Comparison of ENCODE assay signal across 12 cellular contexts in genomic region chr20:7924692-7925091, GRCh38. TPM values are rescaled to one million over a fixed set of nuclear protein-coding genes. Genes with fewer than 3 reads are reported as not detected.
DNase-seq lines count a peak whose midpoint lies in the region; ATAC-seq, FAIRE-seq and TF ChIP-seq lines count a peak whose summit lies in the region.
"Had no signal": no experiment of that assay in that cellular context is flagged by ENCODE, and none has a peak within 500 bp of the region (broad histone marks: within the 10 kb centered on the region; RNA-seq: fewer than 3 reads in every experiment).

No MANE protein-coding gene starts in this region.

- H3K79me1 ChIP-seq in mesenchymal stem cell (replicated peaks; ENCODE audit: low read length, poor library complexity, severe bottlenecking): no peaks in the 10 kb centered on the region

- H3K9me3 ChIP-seq in mesenchymal stem cell (ENCODE audit: control insufficient read depth, low read length): no peaks in the 10 kb centered on the region
- H3K9me3 ChIP-seq in kidney (ENCODE audit: control insufficient read depth in 1 of 2, low read length in 2 of 2): no peaks in the 10 kb centered on the region
- H3K9me3 ChIP-seq: esophagus squamous epithelium had no signal

- no peak overlapping the region for H3K23ac ChIP-seq in mesenchymal stem cell (ENCODE audit: low read length in 2 of 2)

- intact Hi-C loops in kidney (cut with DNase I): no loop called here

- TF ChIP-seq CTCF in choroid plexus epithelial cell (conservative IDR thresholded peaks at IDR 0.05; ENCODE audit: low read depth, low read length) (no peak), kidney (IDR thresholded peaks at IDR 0.05; ENCODE audit: borderline replicate concordance, extremely low read depth, insufficient read depth) (no peak)

- H3K4me2 ChIP-seq in mesenchymal stem cell (ENCODE audit: low read length, poor library complexity, severe bottlenecking): no peak overlapping the region

- H2BK120ac ChIP-seq in mesenchymal stem cell (ENCODE audit: low read depth, low read length): no peak overlapping the region

- WGBS in mesenchymal stem cell: 3% methylated on average over 3 of the region's 3 CpGs

- no peaks in the 10 kb centered on the region for H3K27me3 ChIP-seq in mesenchymal stem cell (ENCODE audit: control insufficient read depth in 1 of 2, insufficient read depth in 1 of 2, low read length in 2 of 2)
- H3K27me3 ChIP-seq: esophagus squamous epithelium had no signal

- no peak for FAIRE-seq in kidney (lab: Jason Lieb, UNC)

- H3K4me3 ChIP-seq in choroid plexus epithelial cell (ENCODE audit: low read depth, low read length): no peak overlapping the region
- no peak overlapping the region for H3K4me3 ChIP-seq in mesenchymal stem cell (ENCODE audit: insufficient read depth in 1 of 2, low read depth in 1 of 2, low read length in 2 of 2)
- no peak overlapping the region for H3K4me3 ChIP-seq in kidney (ENCODE audit: low read length in 2 of 2)
- H3K4me3 ChIP-seq: esophagus squamous epithelium had no signal

- H3K27ac ChIP-seq in mesenchymal stem cell (ENCODE audit: low read length, poor library complexity, severe bottlenecking): no peak overlapping the region
- H3K27ac ChIP-seq in kidney (ENCODE audit: low read depth in 2 of 2, low read length in 2 of 2): no peak overlapping the region
- H3K27ac ChIP-seq: esophagus squamous epithelium had no signal

- H2BK5ac ChIP-seq in mesenchymal stem cell (ENCODE audit: low read depth, low read length, poor library complexity, severe bottlenecking): no peak overlapping the region

- H2AK5ac ChIP-seq in mesenchymal stem cell (ENCODE audit: low read length, severe bottlenecking): no peak overlapping the region

- H4K91ac ChIP-seq in mesenchymal stem cell (ENCODE audit: low read length): no peak overlapping the region

- peak overlapping the region; percentile 25 for H3K9ac ChIP-seq in mesenchymal stem cell (ENCODE audit: low read length)
- no peak overlapping the region for H3K9ac ChIP-seq in kidney (ENCODE audit: low read length in 2 of 2)

- H3K36me3 ChIP-seq in mesenchymal stem cell (ENCODE audit: control insufficient read depth in 1 of 2, insufficient read depth in 2 of 2, low read depth in 1 of 2, low read length in 2 of 2): no peaks in the 10 kb centered on the region
- H3K36me3 ChIP-seq in kidney (ENCODE audit: control insufficient read depth in 1 of 2, insufficient read depth in 2 of 2, low read length in 2 of 2): no peaks in the 10 kb centered on the region
- H3K36me3 ChIP-seq: esophagus squamous epithelium had no signal

- no peak overlapping the region for H3K14ac ChIP-seq in mesenchymal stem cell (ENCODE audit: low read length in 2 of 2)

- H2BK15ac ChIP-seq in mesenchymal stem cell (ENCODE audit: low read depth, poor library complexity, severe bottlenecking): no peak overlapping the region

- no peaks in the 10 kb centered on the region for H3K4me1 ChIP-seq in mesenchymal stem cell (ENCODE audit: control insufficient read depth, insufficient read depth, low read depth, low read length)
- no peaks in the 10 kb centered on the region for H3K4me1 ChIP-seq in kidney (ENCODE audit: control insufficient read depth in 1 of 2, insufficient read depth in 1 of 2, low read depth in 1 of 2, low read length in 2 of 2)
- H3K4me1 ChIP-seq: esophagus squamous epithelium had no signal

- peak; percentile 2 for DNase-seq in CD1c-positive myeloid dendritic cell (ENCODE audit: extremely low spot score)
- peak; percentile 94 for DNase-seq in M059J (ENCODE audit: low read depth)
- DNase-seq in choroid plexus epithelial cell (ENCODE audit: low read depth): peak; percentile 90
- peak; percentile 93 for DNase-seq in mesenchymal stem cell
- DNase-seq in NCI-H187 (lab: John Stamatoyannopoulos, UW): no peak
- no peak for DNase-seq in ecto neural progenitor cell (ENCODE audit: low spot score)
- no peak for DNase-seq in kidney
- DNase-seq: DMS79 treated with DMSO at 0.1 percent for 48 hours, esophagus squamous epithelium, T-helper 9 cell had no signal

- no peak overlapping the region for H3K18ac ChIP-seq in mesenchymal stem cell (ENCODE audit: low read depth in 1 of 2, low read length in 2 of 2)

- H2AFZ ChIP-seq in mesenchymal stem cell (ENCODE audit: low read depth, low read length): no peak overlapping the region

- H2BK12ac ChIP-seq in mesenchymal stem cell (ENCODE audit: low read length in 2 of 2): no peak overlapping the region

- no peak for ATAC-seq in HG02884 (IDR thresholded peaks at IDR 0.05; ENCODE audit: unreplicated experiment)

- H4K8ac ChIP-seq in mesenchymal stem cell (ENCODE audit: low read length): no peak overlapping the region

- H3K4ac ChIP-seq in mesenchymal stem cell (ENCODE audit: low read depth in 1 of 2, low read length in 2 of 2): no peak overlapping the region

RNA-seq across cellular contexts. Expression of gene HAO1, which starts 15.6 kb away (rescaled TPM):
- total RNA-seq in M059J (2014; rRNA removed; shearing (Covaris generic)): not detected in 2 replicates
- not detected for polyA plus RNA-seq in mesenchymal stem cell (2013, experiment 1 of 2)
- polyA plus RNA-seq in mesenchymal stem cell (2013, experiment 2 of 2): not detected
- total RNA-seq in kidney: not detected
- 0.86 TPM for polyA plus RNA-seq in kidney (ENCODE audit: insufficient read depth, low read depth, low replicate concordance)
- total RNA-seq: natural killer cell treated with Interleukin-12 subunit alpha and Interleukin-12 subunit beta and Interleukin-15 and Interleukin-18, amount 100 ng/mL, for 72 hours had no signal

Comparison
In these comparisons a context has a peak if more than half of its experiments do, and no peak if none do; other contexts are left out.
1. DNase-seq: peak in CD1c-positive myeloid dendritic cell (single experiment), M059J (single experiment), choroid plexus epithelial cell (single experiment) and mesenchymal stem cell (single experiment); none in NCI-H187 (0 of 2), ecto neural progenitor cell (single experiment) and kidney (single experiment).